1 cellular context compared by ENCODE assay signal in genomic region chr6:7313505-7314165, GRCh38.
TF ChIP-seq lines count a peak whose summit lies in the region.

No MANE protein-coding gene starts in this region.

TF ChIP-seq in K562, 482 proteins besides CTCF, POLR2A, EP300 and RAD21 (continued from another document and continues in another):
- TF ChIP-seq, protein P1, sequence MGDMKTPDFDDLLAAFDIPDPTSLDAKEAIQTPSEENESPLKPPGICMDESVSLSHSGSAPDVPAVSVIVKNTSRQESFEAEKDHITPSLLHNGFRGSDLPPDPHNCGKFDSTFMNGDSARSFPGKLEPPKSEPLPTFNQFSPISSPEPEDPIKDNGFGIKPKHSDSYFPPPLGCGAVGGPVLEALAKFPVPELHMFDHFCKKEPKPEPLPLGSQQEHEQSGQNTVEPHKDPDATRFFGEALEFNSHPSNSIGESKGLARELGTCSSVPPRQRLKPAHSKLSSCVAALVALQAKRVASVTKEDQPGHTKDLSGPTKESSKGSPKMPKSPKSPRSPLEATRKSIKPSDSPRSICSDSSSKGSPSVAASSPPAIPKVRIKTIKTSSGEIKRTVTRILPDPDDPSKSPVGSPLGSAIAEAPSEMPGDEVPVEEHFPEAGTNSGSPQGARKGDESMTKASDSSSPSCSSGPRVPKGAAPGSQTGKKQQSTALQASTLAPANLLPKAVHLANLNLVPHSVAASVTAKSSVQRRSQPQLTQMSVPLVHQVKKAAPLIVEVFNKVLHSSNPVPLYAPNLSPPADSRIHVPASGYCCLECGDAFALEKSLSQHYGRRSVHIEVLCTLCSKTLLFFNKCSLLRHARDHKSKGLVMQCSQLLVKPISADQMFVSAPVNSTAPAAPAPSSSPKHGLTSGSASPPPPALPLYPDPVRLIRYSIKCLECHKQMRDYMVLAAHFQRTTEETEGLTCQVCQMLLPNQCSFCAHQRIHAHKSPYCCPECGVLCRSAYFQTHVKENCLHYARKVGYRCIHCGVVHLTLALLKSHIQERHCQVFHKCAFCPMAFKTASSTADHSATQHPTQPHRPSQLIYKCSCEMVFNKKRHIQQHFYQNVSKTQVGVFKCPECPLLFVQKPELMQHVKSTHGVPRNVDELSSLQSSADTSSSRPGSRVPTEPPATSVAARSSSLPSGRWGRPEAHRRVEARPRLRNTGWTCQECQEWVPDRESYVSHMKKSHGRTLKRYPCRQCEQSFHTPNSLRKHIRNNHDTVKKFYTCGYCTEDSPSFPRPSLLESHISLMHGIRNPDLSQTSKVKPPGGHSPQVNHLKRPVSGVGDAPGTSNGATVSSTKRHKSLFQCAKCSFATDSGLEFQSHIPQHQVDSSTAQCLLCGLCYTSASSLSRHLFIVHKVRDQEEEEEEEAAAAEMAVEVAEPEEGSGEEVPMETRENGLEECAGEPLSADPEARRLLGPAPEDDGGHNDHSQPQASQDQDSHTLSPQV (IDR thresholded peaks at IDR 0.05): peak; percentile 80
- TF ChIP-seq AFF1 (IDR thresholded peaks at IDR 0.05; ENCODE audit: low read depth in 1 of 2, partially characterized antibody in 2 of 2): peak in 1 of 2 experiments; percentile 62
- TF ChIP-seq ZBTB11 (CRISPR knock-in tag; IDR thresholded peaks at IDR 0.05): peak in 1 of 3 experiments; percentile 40; a peak in 2 of 6 replicates
- TF ChIP-seq ZBTB40 (IDR thresholded peaks at IDR 0.05): peak; percentile 55
- no peak for TF ChIP-seq ZBTB40 (CRISPR knock-in tag; IDR thresholded peaks at IDR 0.05)
- TF ChIP-seq HEY1 (CRISPR knock-in tag; IDR thresholded peaks at IDR 0.05; ENCODE audit: borderline replicate concordance): no peak
- no peak; the same call in 1 of the 2 replicates for TF ChIP-seq SMARCC2 (IDR thresholded peaks at IDR 0.05; ENCODE audit: low read depth)
- TF ChIP-seq STAT6 (CRISPR knock-in tag; IDR thresholded peaks at IDR 0.05): peak; percentile 39; the same call in 1 of the 2 replicates
- no peak for TF ChIP-seq MYNN (IDR thresholded peaks at IDR 0.05)
- TF ChIP-seq MYNN (CRISPR knock-in tag; IDR thresholded peaks at IDR 0.05): no peak
- 0 out of 2 replicates have a peak, but pooled peaks have one; percentile 1 for TF ChIP-seq EHMT2 (IDR thresholded peaks at IDR 0.05)
- TF ChIP-seq, protein P2, sequence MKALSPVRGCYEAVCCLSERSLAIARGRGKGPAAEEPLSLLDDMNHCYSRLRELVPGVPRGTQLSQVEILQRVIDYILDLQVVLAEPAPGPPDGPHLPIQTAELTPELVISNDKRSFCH (CRISPR knock-in tag; IDR thresholded peaks at IDR 0.05): 0 out of 2 replicates have a peak, but pooled peaks have one; percentile 15
- TF ChIP-seq, protein P2 (tag; IDR thresholded peaks at IDR 0.05): no peak
- 0 out of 2 replicates have a peak, but pooled peaks have one; percentile 11 for TF ChIP-seq FOXJ2 (tag; IDR thresholded peaks at IDR 0.05)
- TF ChIP-seq TOE1 (IDR thresholded peaks at IDR 0.05; ENCODE audit: borderline replicate concordance): peak; percentile 17; the same call in 1 of the 2 replicates
- TF ChIP-seq TOE1 (CRISPR knock-in tag; IDR thresholded peaks at IDR 0.05; ENCODE audit: borderline replicate concordance, low read depth): no peak
- TF ChIP-seq ARID3A (IDR thresholded peaks at IDR 0.05; ENCODE audit: borderline replicate concordance, low read depth, low read length): 0 out of 2 replicates have a peak, but pooled peaks have one; percentile 3
- TF ChIP-seq BCOR (IDR thresholded peaks at IDR 0.05): no peak
- no peak for TF ChIP-seq FOXK2 (conservative IDR thresholded peaks at IDR 0.05 in 1 of 2, IDR thresholded peaks at IDR 0.05 in 1 of 2; ENCODE audit: low read depth in 2 of 2)
- TF ChIP-seq GATA2 (CRISPR knock-in tag; IDR thresholded peaks at IDR 0.05): peak; percentile 47; the same call in 1 of the 2 replicates
- TF ChIP-seq SMARCA5 (IDR thresholded peaks at IDR 0.05): peak; percentile 37; the same call in 1 of the 2 replicates
- peak; percentile 69 for TF ChIP-seq SMARCA4 (IDR thresholded peaks at IDR 0.05)
